In the genomic region with DNA sequence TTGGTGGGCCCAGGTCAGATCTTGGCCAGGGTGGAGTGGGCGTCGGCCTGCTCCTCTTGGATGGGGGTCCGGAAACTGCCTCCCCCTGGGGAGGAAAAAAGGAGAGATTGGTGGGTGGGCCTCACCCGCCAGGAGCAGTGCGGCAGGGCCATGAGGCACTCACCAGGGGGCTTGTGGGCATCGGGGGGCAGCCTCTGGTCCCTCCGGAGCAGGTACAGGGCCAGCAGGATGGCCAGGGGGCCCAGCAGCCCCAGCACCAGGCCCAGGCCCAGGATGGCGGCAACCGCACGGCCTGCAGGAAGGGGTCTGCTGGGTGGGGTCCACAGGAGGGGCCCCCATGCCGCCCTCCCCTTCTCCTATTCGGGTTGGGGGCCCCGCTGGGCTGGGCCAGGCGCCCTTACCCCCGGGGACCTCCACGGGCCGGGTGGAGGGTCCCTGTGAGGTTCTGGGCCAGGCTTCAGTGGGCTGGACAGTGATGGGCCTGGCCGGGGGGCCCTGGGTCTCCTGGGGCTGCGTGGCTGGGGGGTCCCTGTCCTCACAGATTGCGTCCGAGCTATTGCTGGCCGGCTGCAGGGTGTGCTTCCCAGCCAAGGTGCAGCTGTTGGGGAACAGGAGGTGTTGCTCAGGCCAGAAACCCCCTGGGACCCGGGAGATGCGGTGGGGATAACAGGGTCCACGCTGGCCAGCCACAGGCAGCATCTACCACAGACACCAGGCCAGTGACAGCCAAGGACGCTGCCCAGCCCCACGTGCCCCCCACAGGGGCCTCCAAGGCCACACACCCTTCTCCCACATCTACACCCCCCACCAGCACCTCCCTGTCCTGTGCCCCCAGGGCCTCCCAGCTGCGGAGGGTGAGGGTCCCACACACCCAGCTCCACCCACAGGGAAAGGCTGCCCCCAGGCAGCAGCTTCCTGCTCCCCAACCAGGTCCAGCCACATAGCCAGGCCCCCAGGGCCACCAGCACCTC, we compare ENCODE assay signal across 15 cellular contexts. TPM values are rescaled to one million over a fixed set of nuclear protein-coding genes. Genes with fewer than 3 reads are reported as not detected.
DNase-seq lines count a peak whose midpoint lies in the region; ATAC-seq and TF ChIP-seq lines count a peak whose summit lies in the region.
"Had no signal": no experiment of that assay in that cellular context is flagged by ENCODE, and none has a peak within 500 bp of the region (broad histone marks: within the 10 kb centered on the region; RNA-seq: fewer than 3 reads in every experiment).

No MANE protein-coding gene starts in this region.

- no peaks in the 10 kb centered on the region for H3K9me3 ChIP-seq in breast epithelium
- H3K9me3 ChIP-seq in upper lobe of left lung, result no peaks in the 10 kb centered on the region
- no peaks in the 10 kb centered on the region for H3K9me3 ChIP-seq in endodermal cell (ENCODE audit: control insufficient read depth, low read length)

- H3K4me3 ChIP-seq in breast epithelium (peak overlapping the region; percentile 23 to 60 (median 40)), upper lobe of left lung (peak overlapping the region in 3 of 4 donors; percentile 33 to 51 (median 42)), endodermal cell (ENCODE audit: low read length) (no peak overlapping the region)

- H3K4me1 Mint-ChIP-seq in MCF 10A (ENCODE audit: insufficient read depth, unreplicated experiment), result peaks cover 15% of the 10 kb centered on the region
- H3K4me1 Mint-ChIP-seq in activated CD8-positive, alpha-beta T cell treated with anti-CD3 and anti-CD28 coated beads for 36 hours (ENCODE audit: low read depth), result peaks cover 53% of the 10 kb centered on the region
- no peaks in the 10 kb centered on the region for H3K4me1 Mint-ChIP-seq in endodermal cell

- TF ChIP-seq CTCF in breast epithelium (IDR thresholded peaks at IDR 0.05) (no peak), MCF 10A (IDR thresholded peaks at IDR 0.05; ENCODE audit: unreplicated experiment) (no peak), upper lobe of left lung (IDR thresholded peaks at IDR 0.05) (no peak), endodermal cell (conservative IDR thresholded peaks at IDR 0.05) (no peak)
- TF ChIP-seq CTCF in activated CD8-positive, alpha-beta T cell treated with anti-CD3 and anti-CD28 coated beads for 36 hours (IDR thresholded peaks at IDR 0.05), result no peak

- H3K36me3 Mint-ChIP-seq in MCF 10A (ENCODE audit: insufficient read depth, unreplicated experiment) (peaks cover 10% of the 10 kb centered on the region), endodermal cell (ENCODE audit: low read depth) (peaks cover 5% of the 10 kb centered on the region)
- H3K36me3 Mint-ChIP-seq in activated CD8-positive, alpha-beta T cell treated with anti-CD3 and anti-CD28 coated beads for 36 hours (ENCODE audit: low read depth), result peaks cover 22% of the 10 kb centered on the region

- H3K27me3 Mint-ChIP-seq in MCF 10A (ENCODE audit: insufficient read depth, unreplicated experiment), result no peaks in the 10 kb centered on the region
- no peaks in the 10 kb centered on the region for H3K27me3 Mint-ChIP-seq in activated CD8-positive, alpha-beta T cell treated with anti-CD3 and anti-CD28 coated beads for 36 hours
- no peaks in the 10 kb centered on the region for H3K27me3 Mint-ChIP-seq in endodermal cell (ENCODE audit: insufficient read depth)

- no peak for TF ChIP-seq EP300 in upper lobe of left lung (IDR thresholded peaks at IDR 0.05)

- no peaks in the 10 kb centered on the region for H3K9me3 Mint-ChIP-seq in MCF 10A (ENCODE audit: unreplicated experiment)
- no peaks in the 10 kb centered on the region for H3K9me3 Mint-ChIP-seq in activated CD8-positive, alpha-beta T cell treated with anti-CD3 and anti-CD28 coated beads for 36 hours
- no peaks in the 10 kb centered on the region for H3K9me3 Mint-ChIP-seq in endodermal cell

- H3K36me3 ChIP-seq in breast epithelium (no peaks in the 10 kb centered on the region), upper lobe of left lung (peaks cover 0 to 10% (median 6%) of the 10 kb centered on the region in 4 donors), endodermal cell (ENCODE audit: control insufficient read depth, insufficient read depth, low read length) (peaks cover 4% of the 10 kb centered on the region)

- CTCF ChIA-PET in MCF 10A (lab: Yijun Ruan, JAX), result no interaction called here
- CTCF ChIA-PET in activated CD8-positive, alpha-beta T cell treated with anti-CD3 and anti-CD28 coated beads for 36 hours (lab: Charles Lee), result interaction anchor here (1.7 kb wide), 1 partner anchor 89 kb away, joined by 6 read pairs; no protein-coding TSS in a partner anchor

- DNase-seq in breast epithelium (ENCODE audit: low spot score in 2 of 2) (no peak), MCF 10A (ENCODE audit: unreplicated experiment) (no peak), left cardiac atrium (peak; percentile 15), upper lobe of left lung (peak in 1 of 2 donors; percentile 75), NCI-H187 treated with DMSO at 0.1 percent for 48 hours (lab: John Stamatoyannopoulos, UW) (no peak), DMS153 (lab: John Stamatoyannopoulos, UW) (no peak), endodermal cell (no peak)
- DNase-seq in activated CD8-positive, alpha-beta T cell treated with anti-CD3 and anti-CD28 coated beads for 36 hours, result no peak
- DNase-seq: activated CD4-positive, CD25-positive, alpha-beta regulatory T cell; anterior cingulate cortex; NCI-H1694 treated with DMSO at 0.1 percent for 48 hours; NCI-H82; SIG-M5 had no signal

- intact Hi-C loops in breast epithelium (cut with DNase I; ENCODE audit: low total_unique reads) (no loop called here), MCF 10A (cut with micrococcal nuclease) (no loop called here), left cardiac atrium (cut with DNase I) (no loop called here)
- intact Hi-C loops in activated CD8-positive, alpha-beta T cell treated with anti-CD3 and anti-CD28 coated beads for 36 hours (cut with micrococcal nuclease), result no loop called here

- H3K27ac ChIP-seq in breast epithelium, result peak overlapping the region in 1 of 2 donors; percentile 55
- peak overlapping the region; percentile 28 to 81 (median 66) for H3K27ac ChIP-seq in upper lobe of left lung
- no peak overlapping the region for H3K27ac ChIP-seq in endodermal cell (ENCODE audit: low read depth, low read length)
- H3K27ac ChIP-seq: KMS-11 had no signal

- H3K27me3 ChIP-seq in breast epithelium (no peaks in the 10 kb centered on the region), upper lobe of left lung (peaks cover 0 to 9% (median 2%) of the 10 kb centered on the region in 4 donors), endodermal cell (ENCODE audit: control insufficient read depth, insufficient read depth, low read length, poor library complexity, severe bottlenecking) (peaks cover 8% of the 10 kb centered on the region)

- POLR2A ChIA-PET in MCF 10A (lab: Yijun Ruan, JAX), result no interaction called here
- POLR2A ChIA-PET in activated CD8-positive, alpha-beta T cell treated with anti-CD3 and anti-CD28 coated beads for 36 hours (lab: Charles Lee), result interaction anchor here (0.9 to 8.4 kb wide), 4 partner anchors 9 to 196 kb away, joined by 4 to 64 read pairs (median 4); a partner anchor contains a TSS

- no peak overlapping the region for H3K4me3 Mint-ChIP-seq in MCF 10A (ENCODE audit: unreplicated experiment)
- peak overlapping the region; percentile 76 for H3K4me3 Mint-ChIP-seq in activated CD8-positive, alpha-beta T cell treated with anti-CD3 and anti-CD28 coated beads for 36 hours
- no peak overlapping the region for H3K4me3 Mint-ChIP-seq in endodermal cell

- no TSS peak for BruUV-seq in MCF 10A (replicated peaks; lab: Mats Ljungman, UMichigan)

- no peak for TF ChIP-seq POLR2A in breast epithelium (IDR thresholded peaks at IDR 0.05)
- TF ChIP-seq POLR2A in upper lobe of left lung (IDR thresholded peaks at IDR 0.05), result no peak

- no peak overlapping the region for H3K9ac ChIP-seq in endodermal cell (ENCODE audit: extremely low read depth, low read length, poor library complexity, severe bottlenecking)
- H3K9ac ChIP-seq: KMS-11 had no signal

- H3K4me1 ChIP-seq in breast epithelium, result peaks cover 0 to 11% of the 10 kb centered on the region in 2 donors
- H3K4me1 ChIP-seq in upper lobe of left lung, result peaks cover 25 to 63% (median 49%) of the 10 kb centered on the region in 4 donors
- no peaks in the 10 kb centered on the region for H3K4me1 ChIP-seq in endodermal cell (ENCODE audit: control insufficient read depth, insufficient read depth, low read length)

- 81 to 85% methylated on average over 10 to 12 of the region's 28 CpGs for WGBS in upper lobe of left lung, 2 donors
- 91% methylated on average over 13 to 28 of the region's 28 CpGs for WGBS in endodermal cell (ENCODE audit: insufficient coverage in 1 of 2, insufficient read length in 1 of 2), 2 experiments

- no peak for ATAC-seq in activated CD8-positive, alpha-beta T cell treated with anti-CD3 and anti-CD28 coated beads for 36 hours
- ATAC-seq in left cardiac atrium (no peak), upper lobe of left lung (ENCODE audit: low FRiP score in 2 of 2) (no peak)

- no peak overlapping the region for H3K27ac Mint-ChIP-seq in MCF 10A (ENCODE audit: low read depth, unreplicated experiment)
- peak overlapping the region; percentile 52 for H3K27ac Mint-ChIP-seq in activated CD8-positive, alpha-beta T cell treated with anti-CD3 and anti-CD28 coated beads for 36 hours
- H3K27ac Mint-ChIP-seq in endodermal cell, result no peak overlapping the region

RNA-seq across cellular contexts. Expression of a gene that starts 2.1 kb away (rescaled TPM):
- total RNA-seq in breast epithelium (1 to 10 TPM in 2 of 3 donors, under 1 TPM in 1; 0.64 to 2.3 (median 1.6) TPM), MCF 10A (2022) (not detected in 2 replicates), left cardiac atrium (1 to 10 TPM; 1.2 to 1.6 TPM), upper lobe of left lung (10 to 100 TPM in 2 of 6 donors, 1 to 10 TPM in 3, under 1 TPM in 1; 0.46 to 15.4 (median 2.4) TPM), endodermal cell (under 1 TPM in 1 of 2 donors, not detected in 1; 0.20 TPM)
- 100 to 1,000 TPM; 137 to 142 TPM for total RNA-seq in activated CD8-positive, alpha-beta T cell treated with anti-CD3 and anti-CD28 coated beads for 36 hours
- polyA plus RNA-seq in endodermal cell (2013, experiment 1 of 2), result not detected
- polyA plus RNA-seq in endodermal cell (2013, experiment 2 of 2), result not detected
- polyA plus RNA-seq: neural cell had no signal

RNA-seq across cellular contexts. Expression of a gene that starts 5.4 kb away (rescaled TPM):
- total RNA-seq in breast epithelium, result 1 to 10 TPM in 2 of 3 donors, not detected in 1; 1.9 to 5.9 TPM
- not detected in 2 replicates for total RNA-seq in MCF 10A (2022)
- 100 to 1,000 TPM; 126 to 135 TPM for total RNA-seq in activated CD8-positive, alpha-beta T cell treated with anti-CD3 and anti-CD28 coated beads for 36 hours
- under 1 TPM in 1 of 2 donors, not detected in 1; 0.44 TPM for total RNA-seq in left cardiac atrium
- total RNA-seq in upper lobe of left lung, result 1 to 10 TPM in 4 of 6 donors, under 1 TPM in 1, not detected in 1; 0.89 to 3.4 (median 2.1) TPM
- total RNA-seq in endodermal cell, result 1 to 10 TPM in 1 of 2 donors, under 1 TPM in 1; 0.95 to 1.7 TPM
- polyA plus RNA-seq in endodermal cell (2013, experiment 1 of 2), result not detected
- polyA plus RNA-seq in endodermal cell (2013, experiment 2 of 2), result 0.25 TPM
- polyA plus RNA-seq: neural cell had no signal

RNA-seq across cellular contexts. Expression of a gene that starts 20.0 kb away (rescaled TPM):
- total RNA-seq in breast epithelium (100 to 1,000 TPM in 1 of 3 donors, 10 to 100 TPM in 2; 58.0 to 111 (median 79.3) TPM), MCF 10A (2022) (122 and 127 TPM in 2 replicates), left cardiac atrium (100 to 1,000 TPM; 132 to 173 TPM), upper lobe of left lung (100 to 1,000 TPM in 5 of 6 donors, 10 to 100 TPM in 1; 79.0 to 172 (median 148) TPM), endodermal cell (10 to 100 TPM; 85.9 to 95.6 TPM)
- 10 to 100 TPM; 81.5 to 87.5 TPM for total RNA-seq in activated CD8-positive, alpha-beta T cell treated with anti-CD3 and anti-CD28 coated beads for 36 hours
- 77.8 TPM for polyA plus RNA-seq in endodermal cell (2013, experiment 1 of 2)
- 71.1 TPM for polyA plus RNA-seq in endodermal cell (2013, experiment 2 of 2)

RNA-seq across cellular contexts. Expression of a gene that starts 20.2 kb away (rescaled TPM):
- total RNA-seq in breast epithelium, result 10 to 100 TPM; 14.4 to 16.0 (median 14.4) TPM
- 24.6 and 31.5 TPM in 2 replicates for total RNA-seq in MCF 10A (2022)
- total RNA-seq in activated CD8-positive, alpha-beta T cell treated with anti-CD3 and anti-CD28 coated beads for 36 hours, result 10 to 100 TPM; 13.1 to 14.3 TPM
- total RNA-seq in left cardiac atrium, result 10 to 100 TPM; 11.3 to 16.0 TPM
- total RNA-seq in upper lobe of left lung, result 10 to 100 TPM; 15.2 to 31.3 (median 19.9) TPM
- total RNA-seq in endodermal cell, result 10 to 100 TPM; 24.8 to 31.5 TPM
- polyA plus RNA-seq in endodermal cell (2013, experiment 1 of 2), result 27.8 TPM
- polyA plus RNA-seq in endodermal cell (2013, experiment 2 of 2), result 24.0 TPM

RNA-seq across cellular contexts. Expression of a gene that starts 34.7 kb away (rescaled TPM):
- total RNA-seq in breast epithelium, result 1 to 10 TPM in 1 of 3 donors, not detected in 2; 2.0 TPM
- 1.5 and 3.3 TPM in 2 replicates for total RNA-seq in MCF 10A (2022)
- 1 to 10 TPM; 2.6 to 4.9 TPM for total RNA-seq in activated CD8-positive, alpha-beta T cell treated with anti-CD3 and anti-CD28 coated beads for 36 hours
- 1 to 10 TPM in 1 of 2 donors, not detected in 1; 1.5 TPM for total RNA-seq in left cardiac atrium
- 1 to 10 TPM in 4 of 6 donors, not detected in 2; 1.9 to 6.3 (median 2.8) TPM for total RNA-seq in upper lobe of left lung
- 10 to 100 TPM in 1 of 2 donors, 1 to 10 TPM in 1; 8.1 to 13.5 TPM for total RNA-seq in endodermal cell
- polyA plus RNA-seq in endodermal cell (2013, experiment 1 of 2), result 3.2 TPM
- 3.5 TPM for polyA plus RNA-seq in endodermal cell (2013, experiment 2 of 2)

Comparison
In these comparisons a context has a peak if more than half of its experiments do, and no peak if none do; other contexts are left out.
1. RNA of a gene that starts 2.1 kb away (total RNA-seq): 137 to 142 TPM in activated CD8-positive, alpha-beta T cell treated with anti-CD3 and anti-CD28 coated beads for 36 hours; 0.46 to 15.4 TPM in upper lobe of left lung, 1.2 to 1.6 TPM in left cardiac atrium, 0.64 to 2.3 TPM in breast epithelium, 0.20 TPM in endodermal cell and not detected in MCF 10A; every median in the first group is over 4 times any median in the second.
2. RNA of a gene that starts 5.4 kb away (total RNA-seq): 126 to 135 TPM in activated CD8-positive, alpha-beta T cell treated with anti-CD3 and anti-CD28 coated beads for 36 hours; 0.89 to 3.4 TPM in upper lobe of left lung, 1.9 to 5.9 TPM in breast epithelium, 0.95 to 1.7 TPM in endodermal cell, 0.44 TPM in left cardiac atrium and not detected in MCF 10A; every median in the first group is over 10 times any median in the second.